ENCODE assay signal across 9 cellular contexts in genomic region chr14:74579447-74580274, GRCh38. TPM values are rescaled to one million over a fixed set of nuclear protein-coding genes. Genes with fewer than 3 reads are reported as not detected.
DNase-seq lines count a peak whose midpoint lies in the region; ATAC-seq, FAIRE-seq and TF ChIP-seq lines count a peak whose summit lies in the region.
"Had no signal": no experiment of that assay in that cellular context is flagged by ENCODE, and none has a peak within 500 bp of the region (broad histone marks: within the 10 kb centered on the region; RNA-seq: fewer than 3 reads in every experiment).

No MANE protein-coding gene starts in this region.

- WGBS in GM12878 (ENCODE audit: insufficient coverage, insufficient replicate concordance, low lambda C conversion rate, missing lambda C conversion rate) = 34% methylated on average over 12 of the region's 12 CpGs

- H3K27me3 ChIP-seq in PC-3 (ENCODE audit: low read length) (no peaks in the 10 kb centered on the region), GM12878 (replicated peaks in 1 of 2; ENCODE audit: control insufficient read depth in 2 of 2, insufficient read depth in 2 of 2, low read length in 1 of 2) (no peaks in the 10 kb centered on the region)

- SMC1A ChIA-PET in GM12878 (lab: Charles Lee; ENCODE audit: uncharacterized antibody, unreplicated experiment) = no interaction called here

- TSS peak; percentile 95 for BruUV-seq in PC-3 (replicated peaks; lab: Mats Ljungman, UMichigan)
- no TSS peak for BruUV-seq in GM12878 (replicated peaks; lab: Mats Ljungman, UMichigan)

- H3K4me1 Mint-ChIP-seq in type B pancreatic cell (ENCODE audit: unreplicated experiment) = peaks cover 12% of the 10 kb centered on the region

- no peaks in the 10 kb centered on the region for H3F3A ChIP-seq in PC-3 (ENCODE audit: low read length, unreplicated experiment)

- H3K4me3 ChIP-seq in PC-3 (ENCODE audit: low read length) (no peak overlapping the region), GM12878 (no peak overlapping the region)

- CTCF ChIA-PET in PC-3 (lab: Charles Lee) (no interaction called here), GM12878 (lab: Yijun Ruan, JAX) (interaction anchor here (1.5 kb wide), 1 partner anchor 11 kb away, joined by 4 read pairs; no protein-coding TSS in a partner anchor)

- no peaks in the 10 kb centered on the region for H3K36me3 ChIP-seq in PC-3 (ENCODE audit: low read depth, low read length)
- no peaks in the 10 kb centered on the region for H3K36me3 ChIP-seq in GM12878 (ENCODE audit: control insufficient read depth in 2 of 2, insufficient read depth in 2 of 2, low read length in 1 of 2)

- ATAC-seq in PC-3 (peak; percentile 81), GM12878 (no peak), omental fat pad (ENCODE audit: low FRiP score) (peak; percentile 72), GM18873 (IDR thresholded peaks at IDR 0.05; ENCODE audit: low FRiP score, unreplicated experiment) (no peak)

- H2AFZ ChIP-seq in PC-3 (ENCODE audit: low read length) = peak overlapping the region; percentile 72
- no peak overlapping the region for H2AFZ ChIP-seq in GM12878 (ENCODE audit: control insufficient read depth, low read depth, low read length)

- H3K27ac ChIP-seq in PC-3 (ENCODE audit: low read length) (peak overlapping the region; percentile 95), GM12878 (ENCODE audit: control insufficient read depth, insufficient read depth) (no peak overlapping the region)

- no peaks in the 10 kb centered on the region for H3K9me3 Mint-ChIP-seq in type B pancreatic cell

- TF ChIP-seq POLR2A in GM12878 (IDR thresholded peaks at IDR 0.05; ENCODE audit: low read depth, low read length) = no peak

- TF ChIP-seq CTCF in PC-3 (conservative IDR thresholded peaks at IDR 0.05; ENCODE audit: low read depth, low read length) (no peak), GM12878 (IDR thresholded peaks at IDR 0.05 in 2 of 3, conservative IDR thresholded peaks at IDR 0.05 in 1 of 3; ENCODE audit: control insufficient read depth in 2 of 3, extremely low read depth in 1 of 3, insufficient read depth in 1 of 3, low read depth in 3 of 3, low read length in 3 of 3) (no peak), omental fat pad (IDR thresholded peaks at IDR 0.05) (no peak), type B pancreatic cell (conservative IDR thresholded peaks at IDR 0.05) (no peak)

- H3K9ac ChIP-seq in PC-3 (ENCODE audit: low read length) (peak overlapping the region; percentile 74), GM12878 (ENCODE audit: control insufficient read depth, insufficient read depth, low read length) (no peak overlapping the region)

- H3K4me1 ChIP-seq in PC-3 (ENCODE audit: insufficient read depth, low read length) (peaks cover 44% of the 10 kb centered on the region), GM12878 (ENCODE audit: control insufficient read depth, insufficient read depth, low read length) (no peaks in the 10 kb centered on the region)

- POLR2A ChIA-PET in PC-3 (lab: Charles Lee; ENCODE audit: unreplicated experiment) = no interaction called here
- POLR2A ChIA-PET in GM12878 (lab: Charles Lee) = no interaction called here

- H3K9me3 ChIP-seq in PC-3 (ENCODE audit: low read length) (no peaks in the 10 kb centered on the region), GM12878 (replicated peaks; ENCODE audit: control insufficient read depth, insufficient read depth, low read length) (no peaks in the 10 kb centered on the region)

- no peak for FAIRE-seq in GM12878 (lab: Jason Lieb, UNC)

- TF ChIP-seq EP300 in GM12878 (IDR thresholded peaks at IDR 0.05; ENCODE audit: borderline replicate concordance in 1 of 2, control insufficient read depth in 1 of 2, low read depth in 2 of 2, low read length in 2 of 2) = no peak

- in situ Hi-C loops in GM12878 (cut with MboI) = no loop called here

- RAD21 ChIA-PET in GM12878 (lab: Charles Lee; ENCODE audit: unreplicated experiment) = interaction anchor here (1.1 kb wide), 1 partner anchor 13 kb away, joined by 3 read pairs; no protein-coding TSS in a partner anchor

- intact Hi-C loops in PC-3 (cut with micrococcal nuclease) (loop anchor here (1.0 kb wide), 1 partner anchor 7 kb away; no protein-coding TSS in a partner anchor), GM12878 (cut with micrococcal nuclease; ENCODE audit: unreplicated experiment) (no loop called here)

- H3K79me2 ChIP-seq in PC-3 (ENCODE audit: low read length) = no peaks in the 10 kb centered on the region; the same call in 1 of the 2 replicates
- no peaks in the 10 kb centered on the region for H3K79me2 ChIP-seq in GM12878 (ENCODE audit: control insufficient read depth, insufficient read depth, low read length)

- H3K4me3 Mint-ChIP-seq in type B pancreatic cell = no peak overlapping the region

- no peak overlapping the region for H3K27ac Mint-ChIP-seq in type B pancreatic cell

- no peaks in the 10 kb centered on the region for H4K20me1 ChIP-seq in PC-3 (ENCODE audit: low read length)
- no peaks in the 10 kb centered on the region for H4K20me1 ChIP-seq in GM12878 (ENCODE audit: control insufficient read depth, insufficient read depth)

- H3K36me3 Mint-ChIP-seq in type B pancreatic cell = no peaks in the 10 kb centered on the region

- H3K4me2 ChIP-seq in PC-3 (ENCODE audit: low read length) (peak overlapping the region; percentile 46), GM12878 (ENCODE audit: control insufficient read depth, insufficient read depth) (no peak overlapping the region)

- no peaks in the 10 kb centered on the region for H3K27me3 Mint-ChIP-seq in type B pancreatic cell

- TF ChIP-seq RAD21 in GM12878 (IDR thresholded peaks at IDR 0.05; ENCODE audit: insufficient read depth, low read depth, low read length) = no peak

- DNase-seq in AG20443 (ENCODE audit: low spot score) (peak; percentile 67), PC-3 (peak; percentile 97), GM12878 (ENCODE audit: low read depth, low spot score) (no peak), omental fat pad (ENCODE audit: low spot score) (no peak), OCI-M1 (lab: John Stamatoyannopoulos, UW) (no peak), hippocampal formation (lab: John Stamatoyannopoulos, UW) (no peak), type B pancreatic cell (ENCODE audit: extremely low spot score, unreplicated experiment) (no peak)
- DNase-seq: cerebellar nuclear complex had no signal

- H3K9me2 ChIP-seq in PC-3 (replicated peaks; ENCODE audit: low read length) = no peaks in the 10 kb centered on the region

TF ChIP-seq in GM12878, 131 proteins besides CTCF, POLR2A, EP300 and RAD21:
- no peak for TF ChIP-seq ETV6 (conservative IDR thresholded peaks at IDR 0.05 in 1 of 2, IDR thresholded peaks at IDR 0.05 in 1 of 2; ENCODE audit: borderline replicate concordance in 1 of 2, low read depth in 1 of 2)
- no peak for TF ChIP-seq RBBP5 (conservative IDR thresholded peaks at IDR 0.05)
- TF ChIP-seq NR2F1 (conservative IDR thresholded peaks at IDR 0.05) = peak; percentile 67

RNA-seq across cellular contexts. Expression of gene LTBP2, which starts 32.4 kb away (rescaled TPM):
- total RNA-seq in PC-3 (2014; rRNA removed) (17.4 and 18.1 TPM in 2 replicates), GM12878 (2014; rRNA removed) (0.06 and 0.16 TPM in 2 replicates), GM12878 (2014; rRNA removed; fragmentation: Illumina TruSeq; extraction: Trizol) (under 0.01 TPM in 1 of 2 replicates, not detected in the other), GM12878 (2021) (0.10 and 0.16 TPM in 2 replicates), omental fat pad (100 to 1,000 TPM in 1 of 4 donors, 10 to 100 TPM in 3; 31.6 to 104 (median 72.3) TPM), type B pancreatic cell (ENCODE audit: low replicate concordance) (1.1 and 2.4 TPM in 2 replicates)
- 0.86 and 0.95 TPM in 2 replicates for total RNA-seq in GM12878 (2013; cell fraction: nucleolus; rRNA removed)
- 0.04 TPM for polyA plus RNA-seq in GM12878 (2011; ENCODE audit: low read depth)
- polyA plus RNA-seq in GM12878 (2011; rRNA removed) (0.05 and 0.10 TPM in 2 replicates), GM12878 (2014; fragmentation: Illumina TruSeq; extraction: Trizol) (0.03 TPM in 1 of 2 replicates, not detected in the other), GM12878 (2014; fragmentation: Nextera tagmentation; extraction: Ambion mirVana) (under 1 TPM; 0.05 to 0.07 TPM), GM12878 (2014; rRNA removed) (0.05 and 0.20 TPM in 2 replicates), GM12878 (2016; fragmentation: Nextera tagmentation; extraction: Ambion mirVana) (under 1 TPM; 0.08 to 0.23 TPM)
- 0.06 and 0.08 TPM in 2 replicates for polyA plus RNA-seq in GM12878 (2011; cell fraction: cytosol; rRNA removed)
- 0.38 and 0.78 TPM in 2 replicates for polyA plus RNA-seq in GM12878 (2011; cell fraction: nucleus; rRNA removed)
- polyA plus RNA-seq in GM12878 (2012) = 0.06 and 0.15 TPM in 2 replicates
- under 0.01 and 0.26 TPM in 2 replicates for polyA minus RNA-seq in GM12878 (2011; rRNA and poly(A)+ RNA removed)
- not detected in 2 replicates for polyA minus RNA-seq in GM12878 (2011; cell fraction: cytosol; rRNA and poly(A)+ RNA removed)
- polyA minus RNA-seq in GM12878 (2011; cell fraction: nucleus; rRNA and poly(A)+ RNA removed) = 0.19 and 0.36 TPM in 2 replicates

Comparison
In these comparisons a context has a peak if more than half of its experiments do, and no peak if none do; other contexts are left out.
1. DNase-seq: peak in AG20443 (single experiment) and PC-3 (single experiment); none in GM12878 (single experiment), omental fat pad (single experiment), OCI-M1 (single experiment), hippocampal formation (0 of 2) and type B pancreatic cell (single experiment).
2. ATAC-seq: peak in PC-3 (single experiment) and omental fat pad (single experiment); none in GM12878 (single experiment) and GM18873 (single experiment).